ENCODE assay signal across 18 cellular contexts in the genomic region with DNA sequence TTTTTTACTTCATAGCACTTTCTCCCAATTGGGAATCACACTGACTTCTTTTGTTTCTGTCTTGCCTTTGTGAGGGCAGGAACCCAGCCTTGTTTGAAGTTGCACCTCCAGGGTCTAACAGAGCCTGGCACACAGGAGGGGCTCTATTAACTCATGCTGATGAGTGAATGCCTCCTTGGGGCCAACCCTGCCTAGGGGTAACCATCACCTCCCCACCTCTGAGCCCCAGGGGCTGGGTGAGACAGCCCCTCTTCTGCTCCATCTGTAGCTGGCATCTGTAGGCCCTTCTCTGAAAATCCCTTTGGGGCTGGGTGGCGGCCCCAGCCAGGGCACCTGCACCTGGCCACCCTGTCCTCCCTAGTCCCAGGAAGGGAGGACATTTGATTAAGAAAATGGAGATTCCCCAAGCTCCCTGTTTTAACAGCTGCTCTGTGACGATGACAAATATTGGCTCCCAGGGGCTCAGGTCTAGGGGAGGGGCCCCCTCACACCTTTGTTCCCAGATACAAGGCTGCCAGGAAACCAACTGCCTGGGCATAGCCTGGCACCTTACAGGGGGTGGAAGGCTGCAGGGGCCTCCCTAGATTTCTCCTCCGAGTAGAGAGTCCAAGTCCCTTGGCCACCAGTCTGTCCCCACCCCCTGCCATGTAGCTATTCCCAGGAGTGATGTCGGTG. TPM values are rescaled to one million over a fixed set of nuclear protein-coding genes. Genes with fewer than 3 reads are reported as not detected.
DNase-seq lines count a peak whose midpoint lies in the region; ATAC-seq, FAIRE-seq and TF ChIP-seq lines count a peak whose summit lies in the region.
"Had no signal": no experiment of that assay in that cellular context is flagged by ENCODE, and none has a peak within 500 bp of the region (broad histone marks: within the 10 kb centered on the region; RNA-seq: fewer than 3 reads in every experiment).

No MANE protein-coding gene starts in this region.

- H3K36me3 ChIP-seq in pancreas (peaks cover 0 to 8% (median 0%) of the 10 kb centered on the region in 3 donors), endodermal cell (ENCODE audit: control insufficient read depth, insufficient read depth, low read length) (no peaks in the 10 kb centered on the region)
- H3K36me3 ChIP-seq: brain microvascular endothelial cell, thyroid gland had no signal

- TF ChIP-seq CTCF in pancreas (IDR thresholded peaks at IDR 0.05) (no peak), endodermal cell (conservative IDR thresholded peaks at IDR 0.05) (no peak)

- ATAC-seq in T-helper 17 cell (no peak), pancreas (peak; percentile 6 to 30 (median 10))
- ATAC-seq: T-cell had no signal

- H3K27me3 ChIP-seq in pancreas, result no peaks in the 10 kb centered on the region
- peaks cover 47% of the 10 kb centered on the region for H3K27me3 ChIP-seq in endodermal cell (ENCODE audit: control insufficient read depth, insufficient read depth, low read length, poor library complexity, severe bottlenecking)
- H3K27me3 ChIP-seq: brain microvascular endothelial cell, thyroid gland had no signal

- no peaks in the 10 kb centered on the region for H3K9me3 ChIP-seq in T-helper 17 cell (ENCODE audit: control insufficient read depth, low read length, poor library complexity, severe bottlenecking)
- no peaks in the 10 kb centered on the region for H3K9me3 ChIP-seq in pancreas
- no peaks in the 10 kb centered on the region for H3K9me3 ChIP-seq in endodermal cell (ENCODE audit: control insufficient read depth, low read length)
- H3K9me3 ChIP-seq: thyroid gland had no signal

- no peaks in the 10 kb centered on the region for H3K36me3 Mint-ChIP-seq in T-helper 17 cell (ENCODE audit: low read depth)
- H3K36me3 Mint-ChIP-seq in endodermal cell (ENCODE audit: low read depth), result no peaks in the 10 kb centered on the region
- peaks cover 4% of the 10 kb centered on the region for H3K36me3 Mint-ChIP-seq in activated CD4-positive, alpha-beta T cell treated with anti-CD3 and anti-CD28 coated beads, Interleukin-2, amount 10 ng/mL, durations not matched to agents 24 days and 14 days (ENCODE audit: low read depth)
- H3K36me3 Mint-ChIP-seq: activated naive CD8-positive, alpha-beta T cell had no signal

- DNase-seq in NCI-H1417 (lab: John Stamatoyannopoulos, UW) (peak in 2 of 3 experiments; percentile 92 to 94), NCI-H1417 treated with DMSO at 0.1 percent for 48 hours (lab: John Stamatoyannopoulos, UW) (no peak), NCI-H146 (lab: John Stamatoyannopoulos, UW) (peak; percentile 91), T-helper 17 cell (no peak), pancreas (no peak), kidney glomerular epithelial cell (lab: John Stamatoyannopoulos, UW) (no peak), endodermal cell (no peak)
- DNase-seq in activated CD4-positive, alpha-beta T cell treated with anti-CD3 and anti-CD28 coated beads, Interleukin-2, amount 10 ng/mL, durations not matched to agents 24 days and 14 days, result no peak
- DNase-seq: 8988T; activated CD4-positive, alpha-beta T cell treated with anti-CD3 and anti-CD28 coated beads, Interleukin-2, amount 50 U/mL, for 4 hours; brain microvascular endothelial cell; DMS79 treated with DMSO at 0.1 percent for 48 hours; IMR-90; T-cell; thyroid gland had no signal

- no peak overlapping the region for H3K9ac ChIP-seq in endodermal cell (ENCODE audit: extremely low read depth, low read length, poor library complexity, severe bottlenecking)

- H3K27me3 Mint-ChIP-seq in T-helper 17 cell, result no peaks in the 10 kb centered on the region
- H3K27me3 Mint-ChIP-seq in endodermal cell (ENCODE audit: insufficient read depth), result peaks cover 83% of the 10 kb centered on the region
- peaks cover 3% of the 10 kb centered on the region for H3K27me3 Mint-ChIP-seq in activated CD4-positive, alpha-beta T cell treated with anti-CD3 and anti-CD28 coated beads, Interleukin-2, amount 10 ng/mL, durations not matched to agents 24 days and 14 days
- H3K27me3 Mint-ChIP-seq: activated naive CD8-positive, alpha-beta T cell; T-cell had no signal

- WGBS in pancreas, 2 donors, result 52% methylated on average over 4 of the region's 4 CpGs
- WGBS in endodermal cell (ENCODE audit: insufficient coverage in 1 of 2, insufficient read length in 1 of 2), 2 experiments, result 88% methylated on average over 4 of the region's 4 CpGs; no CpG with 5 or more reads in 1 of the 2 experiments

- H3K4me3 ChIP-seq in pancreas, result no peak overlapping the region
- no peak overlapping the region for H3K4me3 ChIP-seq in endodermal cell (ENCODE audit: low read length)
- H3K4me3 ChIP-seq: thyroid gland had no signal

- peak overlapping the region; percentile 64 to 90 (median 82) for H3K27ac ChIP-seq in pancreas
- H3K27ac ChIP-seq in endodermal cell (ENCODE audit: low read depth, low read length), result no peak overlapping the region
- H3K27ac ChIP-seq: brain microvascular endothelial cell, thyroid gland had no signal

- H3K27ac Mint-ChIP-seq in T-helper 17 cell (peak overlapping the region; percentile 81), endodermal cell (no peak overlapping the region)
- no peak overlapping the region for H3K27ac Mint-ChIP-seq in activated CD4-positive, alpha-beta T cell treated with anti-CD3 and anti-CD28 coated beads, Interleukin-2, amount 10 ng/mL, durations not matched to agents 24 days and 14 days
- H3K27ac Mint-ChIP-seq: activated naive CD8-positive, alpha-beta T cell had no signal

- H3K4me1 Mint-ChIP-seq in T-helper 17 cell (peaks cover 30% of the 10 kb centered on the region), endodermal cell (peaks cover 12% of the 10 kb centered on the region)
- peaks cover 19% of the 10 kb centered on the region for H3K4me1 Mint-ChIP-seq in activated CD4-positive, alpha-beta T cell treated with anti-CD3 and anti-CD28 coated beads, Interleukin-2, amount 10 ng/mL, durations not matched to agents 24 days and 14 days

- intact Hi-C loops in pancreas (cut with DNase I), result no loop called here
- intact Hi-C loops in activated CD4-positive, alpha-beta T cell treated with anti-CD3 and anti-CD28 coated beads, Interleukin-2, amount 10 ng/mL, durations not matched to agents 24 days and 14 days (cut with micrococcal nuclease), result no loop called here

- peaks cover 0 to 3% (median 0%) of the 10 kb centered on the region in 3 donors for H3K4me1 ChIP-seq in pancreas
- H3K4me1 ChIP-seq in endodermal cell (ENCODE audit: control insufficient read depth, insufficient read depth, low read length), result no peaks in the 10 kb centered on the region

- H3K4me3 Mint-ChIP-seq in T-helper 17 cell, result peak overlapping the region; percentile 26
- no peak overlapping the region for H3K4me3 Mint-ChIP-seq in endodermal cell
- no peak overlapping the region for H3K4me3 Mint-ChIP-seq in activated CD4-positive, alpha-beta T cell treated with anti-CD3 and anti-CD28 coated beads, Interleukin-2, amount 10 ng/mL, durations not matched to agents 24 days and 14 days
- H3K4me3 Mint-ChIP-seq: activated naive CD8-positive, alpha-beta T cell had no signal

- no peaks in the 10 kb centered on the region for H3K9me3 Mint-ChIP-seq in endodermal cell
- no peaks in the 10 kb centered on the region for H3K9me3 Mint-ChIP-seq in activated CD4-positive, alpha-beta T cell treated with anti-CD3 and anti-CD28 coated beads, Interleukin-2, amount 10 ng/mL, durations not matched to agents 24 days and 14 days
- H3K9me3 Mint-ChIP-seq: T-cell had no signal

- no peak for FAIRE-seq in pancreas (lab: Jason Lieb, UNC)
- FAIRE-seq: GM18507, H54 had no signal

RNA-seq across cellular contexts. Expression of a gene that starts 11.8 kb away (rescaled TPM):
- total RNA-seq in T-helper 17 cell, result 100 to 1,000 TPM; 491 to 562 TPM
- 10 to 100 TPM in 3 of 6 donors, 1 to 10 TPM in 3; 7.1 to 18.0 (median 11.0) TPM for total RNA-seq in pancreas
- 10 to 100 TPM; 25.4 to 51.6 TPM for polyA plus RNA-seq in pancreas
- 1 to 10 TPM; 4.4 to 9.1 TPM for total RNA-seq in endodermal cell
- polyA plus RNA-seq in endodermal cell (2013, experiment 1 of 2), result 16.3 TPM
- 13.2 TPM for polyA plus RNA-seq in endodermal cell (2013, experiment 2 of 2)
- total RNA-seq in activated CD4-positive, alpha-beta T cell treated with anti-CD3 and anti-CD28 coated beads, Interleukin-2, amount 10 ng/mL, durations not matched to agents 24 days and 14 days, result 10.4 and 12.4 TPM in 2 replicates

RNA-seq across cellular contexts. Expression of a gene that starts 32.7 kb away (rescaled TPM):
- 100 to 1,000 TPM in 1 of 2 donors, 10 to 100 TPM in 1; 79.2 to 133 TPM for total RNA-seq in T-helper 17 cell
- total RNA-seq in pancreas, result 10 to 100 TPM; 11.7 to 55.2 (median 22.0) TPM
- 10 to 100 TPM; 76.4 to 85.4 TPM for polyA plus RNA-seq in pancreas
- total RNA-seq in endodermal cell, result 10 to 100 TPM; 17.7 to 18.4 TPM
- 21.3 TPM for polyA plus RNA-seq in endodermal cell (2013, experiment 1 of 2)
- polyA plus RNA-seq in endodermal cell (2013, experiment 2 of 2), result 17.6 TPM
- total RNA-seq in activated CD4-positive, alpha-beta T cell treated with anti-CD3 and anti-CD28 coated beads, Interleukin-2, amount 10 ng/mL, durations not matched to agents 24 days and 14 days, result 55.0 and 57.7 TPM in 2 replicates

RNA-seq across cellular contexts. Expression of a gene that starts 51.2 kb away (rescaled TPM):
- total RNA-seq in T-helper 17 cell (10 to 100 TPM; 22.0 to 30.2 TPM), pancreas (10 to 100 TPM; 13.6 to 20.4 (median 18.7) TPM), endodermal cell (10 to 100 TPM; 32.1 TPM)
- 10 to 100 TPM; 23.0 to 31.7 TPM for polyA plus RNA-seq in pancreas
- polyA plus RNA-seq in endodermal cell (2013, experiment 1 of 2), result 22.8 TPM
- polyA plus RNA-seq in endodermal cell (2013, experiment 2 of 2), result 18.9 TPM
- 51.2 and 61.4 TPM in 2 replicates for total RNA-seq in activated CD4-positive, alpha-beta T cell treated with anti-CD3 and anti-CD28 coated beads, Interleukin-2, amount 10 ng/mL, durations not matched to agents 24 days and 14 days

Comparison
In these comparisons a context has a peak if more than half of its experiments do, and no peak if none do; other contexts are left out.
1. DNase-seq: peak in NCI-H1417 (2 of 3) and NCI-H146 (single experiment); none in NCI-H1417 treated with DMSO at 0.1 percent for 48 hours (single experiment), T-helper 17 cell (0 of 3), pancreas (0 of 6), kidney glomerular epithelial cell (single experiment), endodermal cell (single experiment) and activated CD4-positive, alpha-beta T cell treated with anti-CD3 and anti-CD28 coated beads, Interleukin-2, amount 10 ng/mL, durations not matched to agents 24 days and 14 days (single experiment).
2. RNA of a gene that starts 11.8 kb away (total RNA-seq): 491 to 562 TPM in T-helper 17 cell; 7.1 to 18.0 TPM in pancreas, 10.4 to 12.4 TPM in activated CD4-positive, alpha-beta T cell treated with anti-CD3 and anti-CD28 coated beads, Interleukin-2, amount 10 ng/mL, durations not matched to agents 24 days and 14 days and 4.4 to 9.1 TPM in endodermal cell; every median in the first group is over 10 times any median in the second.